Comparison of ENCODE assay signal across 8 cellular contexts in the genomic region with DNA sequence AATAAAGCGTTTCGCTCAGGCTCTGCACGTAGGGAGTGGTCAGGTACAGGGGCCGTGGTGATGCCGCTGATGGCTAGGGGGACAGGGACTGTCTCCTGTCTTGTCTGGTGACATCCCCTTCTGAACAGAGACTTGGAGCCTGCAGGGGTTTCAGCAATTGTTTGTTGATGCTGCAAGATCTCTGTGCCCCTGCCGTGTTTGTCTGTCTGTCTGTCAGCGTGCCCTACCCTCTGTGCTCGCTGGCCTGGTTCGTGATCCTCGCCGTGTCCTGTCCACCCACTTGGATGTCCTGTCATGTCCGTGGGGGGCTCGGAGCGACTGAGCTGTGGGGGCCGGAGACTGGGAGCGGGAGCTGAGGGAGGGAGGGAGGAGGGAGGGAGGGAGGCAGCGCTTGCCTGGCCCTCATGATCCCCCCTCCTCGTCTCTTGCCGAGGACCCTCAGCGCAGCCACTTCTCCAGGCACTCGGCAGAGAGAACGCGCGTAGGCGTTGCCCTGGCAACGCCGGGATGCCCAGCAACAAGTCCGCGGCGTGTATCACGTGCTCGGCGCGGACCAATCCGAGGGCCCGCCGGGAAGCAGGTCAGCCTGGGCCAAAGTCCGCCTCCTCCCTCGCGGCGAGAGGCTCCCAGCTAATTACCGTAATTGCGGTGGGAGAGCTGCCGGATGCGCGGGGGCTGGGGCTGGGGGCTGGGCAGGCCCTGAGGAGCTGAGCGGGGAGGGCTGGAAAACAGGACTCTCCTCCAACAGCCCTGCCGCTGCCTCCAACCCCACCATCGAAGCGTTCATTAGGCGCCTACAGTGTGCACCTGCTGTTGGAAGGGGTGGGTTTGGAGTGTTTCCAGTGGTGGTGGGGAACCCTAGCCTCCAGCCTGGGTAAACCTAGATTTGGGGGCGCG. TPM values are rescaled to one million over a fixed set of nuclear protein-coding genes. Genes with fewer than 3 reads are reported as not detected.
A peak's percentile ranks its signal among the peaks of the same experiment; 100 is the strongest.
DNase-seq lines count a peak whose midpoint lies in the region; ATAC-seq, FAIRE-seq and TF ChIP-seq lines count a peak whose summit lies in the region.

No MANE protein-coding gene starts in this region.

- H3K4me3 ChIP-seq in astrocyte (ENCODE audit: insufficient read depth, low read depth, low read length) (peak overlapping the region; percentile 51), right atrium auricular region (peak overlapping the region; percentile 3 to 40), upper lobe of left lung (peak overlapping the region; percentile 9 to 44 (median 32))

- peak overlapping the region; percentile 61 for H2AFZ ChIP-seq in astrocyte (ENCODE audit: low read depth, low read length)

- peak overlapping the region; percentile 54 for H3K4me3 Mint-ChIP-seq in astrocyte (ENCODE audit: unreplicated experiment)

- TF ChIP-seq POLR2A in upper lobe of left lung (IDR thresholded peaks at IDR 0.05) = no peak

- no peaks in the 10 kb centered on the region for H3K79me2 ChIP-seq in astrocyte (ENCODE audit: insufficient read depth, low read length)

- no peaks in the 10 kb centered on the region for H3K36me3 Mint-ChIP-seq in astrocyte (ENCODE audit: low read depth, unreplicated experiment)

- no peak for FAIRE-seq in astrocyte (lab: Jason Lieb, UNC)

- no peak for TF ChIP-seq EP300 in upper lobe of left lung (IDR thresholded peaks at IDR 0.05)

- peaks cover 6% of the 10 kb centered on the region for H3K4me1 ChIP-seq in astrocyte (ENCODE audit: insufficient read depth, low read length)
- H3K4me1 ChIP-seq in right atrium auricular region = peaks cover 0 to 11% of the 10 kb centered on the region in 2 donors
- H3K4me1 ChIP-seq in upper lobe of left lung = peaks cover 10 to 18% (median 12%) of the 10 kb centered on the region in 4 donors

- ATAC-seq in GM21381 (IDR thresholded peaks at IDR 0.05; ENCODE audit: unreplicated experiment) (peak; percentile 64), upper lobe of left lung (ENCODE audit: low FRiP score in 2 of 2) (peak; percentile 89 to 96)

- no peak overlapping the region for H3K27ac ChIP-seq in astrocyte (ENCODE audit: low read depth, low read length)
- no peak overlapping the region for H3K27ac ChIP-seq in right atrium auricular region
- H3K27ac ChIP-seq in upper lobe of left lung = no peak overlapping the region

- intact Hi-C loops in posterior vena cava (cut with DNase I) = no loop called here

- peak overlapping the region; percentile 85 for H3K4me2 ChIP-seq in astrocyte (ENCODE audit: low read length)

- H3K27me3 Mint-ChIP-seq in astrocyte (ENCODE audit: low read depth, unreplicated experiment) = peaks cover 32% of the 10 kb centered on the region

- WGBS in upper lobe of left lung, 2 donors = 3 to 7% methylated on average over 6 to 45 of the region's 53 CpGs

- DNase-seq in AG08396 (ENCODE audit: low spot score) (peak; percentile 99), NCI-H187 (lab: John Stamatoyannopoulos, UW) (peak; percentile 90 to 94), T-helper 9 cell (peak; percentile 29), astrocyte (ENCODE audit: low read depth) (peak; percentile 69), right atrium auricular region (ENCODE audit: low spot score) (peak; percentile 89), posterior vena cava (ENCODE audit: low spot score) (peak; percentile 96), upper lobe of left lung (peak; percentile 93 to 99)

- TF ChIP-seq CTCF in astrocyte (IDR thresholded peaks at IDR 0.05; ENCODE audit: insufficient read depth, low read depth, low read length) = no peak
- TF ChIP-seq CTCF in right atrium auricular region (IDR thresholded peaks at IDR 0.05) = no peak
- TF ChIP-seq CTCF in upper lobe of left lung (IDR thresholded peaks at IDR 0.05) = no peak

- peaks cover 22% of the 10 kb centered on the region for H3K27me3 ChIP-seq in astrocyte (ENCODE audit: insufficient read depth, low read length)
- H3K27me3 ChIP-seq in right atrium auricular region = no peaks in the 10 kb centered on the region
- no peaks in the 10 kb centered on the region for H3K27me3 ChIP-seq in upper lobe of left lung

- peaks cover 4% of the 10 kb centered on the region for H3K9me3 Mint-ChIP-seq in astrocyte (ENCODE audit: unreplicated experiment)

- H3K36me3 ChIP-seq in astrocyte (ENCODE audit: insufficient read depth, low read length) (no peaks in the 10 kb centered on the region), right atrium auricular region (no peaks in the 10 kb centered on the region), upper lobe of left lung (no peaks in the 10 kb centered on the region)

- H3K9me3 ChIP-seq in astrocyte (ENCODE audit: insufficient read depth, low read depth, low read length) (no peaks in the 10 kb centered on the region), right atrium auricular region (no peaks in the 10 kb centered on the region), upper lobe of left lung (no peaks in the 10 kb centered on the region)

- no peak overlapping the region for H3K27ac Mint-ChIP-seq in astrocyte (ENCODE audit: unreplicated experiment)

- H4K20me1 ChIP-seq in astrocyte (ENCODE audit: insufficient read depth, low read length) = no peaks in the 10 kb centered on the region

- H3K9ac ChIP-seq in astrocyte (ENCODE audit: low read length) = no peak overlapping the region

- H3K4me1 Mint-ChIP-seq in astrocyte (ENCODE audit: low read depth, unreplicated experiment) = peaks cover 2% of the 10 kb centered on the region

RNA-seq across cellular contexts. Expression of a gene that starts 31.9 kb away (rescaled TPM):
- total RNA-seq in astrocyte = 12.0 and 12.6 TPM in 2 replicates
- 10 to 100 TPM; 30.5 to 51.3 TPM for total RNA-seq in right atrium auricular region
- 1 to 10 TPM; 7.7 to 9.1 TPM for total RNA-seq in posterior vena cava
- 10 to 100 TPM; 15.6 to 22.2 (median 16.0) TPM for total RNA-seq in upper lobe of left lung

RNA-seq across cellular contexts. Expression of a gene that starts 36.0 kb away (rescaled TPM):
- total RNA-seq in astrocyte (44.8 and 50.0 TPM in 2 replicates), right atrium auricular region (10 to 100 TPM; 36.2 to 50.4 TPM), posterior vena cava (10 to 100 TPM; 42.1 to 50.3 TPM), upper lobe of left lung (100 to 1,000 TPM in 2 of 6 donors, 10 to 100 TPM in 4; 55.1 to 255 (median 89.0) TPM)

Comparison
In these comparisons a context has a peak if more than half of its experiments do, and no peak if none do; other contexts are left out.
1. DNase-seq: peak in every context shown above with its lines; median percentile 99 in AG08396; 96 in posterior vena cava; 96 in upper lobe of left lung; 92 in NCI-H187; 89 in right atrium auricular region; 69 in astrocyte; 29 in T-helper 9 cell.